Comparison of ENCODE assay signal across 21 cellular contexts in the genomic region with DNA sequence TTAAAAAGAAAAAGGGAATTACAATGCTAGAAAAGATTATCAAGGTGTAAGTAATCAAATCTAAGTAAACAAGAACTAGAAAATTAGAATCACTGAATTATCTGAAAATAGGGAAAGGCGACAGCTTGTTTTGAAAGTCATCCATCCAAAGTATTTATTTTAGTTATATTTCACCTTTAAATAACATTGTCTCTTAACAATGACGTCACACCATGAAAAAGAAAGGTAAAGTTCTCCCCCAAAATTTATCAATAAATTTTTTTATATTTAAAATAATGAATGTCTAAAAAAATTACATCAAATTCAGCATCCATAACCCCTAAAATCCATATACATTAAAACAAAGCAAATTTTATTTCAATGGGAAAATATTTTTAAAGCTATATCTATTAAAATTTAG.
DNase-seq lines count a peak whose midpoint lies in the region; ATAC-seq, FAIRE-seq and TF ChIP-seq lines count a peak whose summit lies in the region.
"Had no signal": no experiment of that assay in that cellular context is flagged by ENCODE, and none has a peak within 500 bp of the region (broad histone marks: within the 10 kb centered on the region; RNA-seq: fewer than 3 reads in every experiment).

No MANE protein-coding gene starts in this region.

- DNase-seq in HepG2 (ENCODE audit: low spot score) (no peak), right lobe of liver (no peak), pancreas (no peak)
- no peak for DNase-seq in activated T-cell treated with anti-CD3 and anti-CD28 coated beads, Interleukin-2, amount 50 U/mL, for 72 hours
- DNase-seq: AML-193; Caco-2; Calu3; CD4-positive, alpha-beta T cell; CD8-positive, alpha-beta T cell; DMS79 treated with DMSO at 0.1 percent for 48 hours; GF-D8 had no signal

- WGBS in HepG2 (ENCODE audit: low lambda C conversion rate): 21% methylated on average over 2 of the region's 2 CpGs
- WGBS in right lobe of liver (ENCODE audit: insufficient coverage, low coverage, low lambda C conversion rate, missing lambda C conversion rate): 45% methylated on average over 2 of the region's 2 CpGs
- WGBS in pancreas, 2 donors: 46 to 53% methylated on average over 2 of the region's 2 CpGs

- no peaks in the 10 kb centered on the region for H4K20me1 ChIP-seq in HepG2 (ENCODE audit: insufficient read depth, low read length)
- H4K20me1 ChIP-seq: BLaER1 treated with 17β-estradiol and CSF1 and Interleukin-3, amounts not matched to agents 10 nM and 100 nM had no signal

- H3K4me1 Mint-ChIP-seq in activated T-cell treated with anti-CD3 and anti-CD28 coated beads, Interleukin-2, amount 50 U/mL, for 72 hours (ENCODE audit: low read depth): no peaks in the 10 kb centered on the region
- H3K4me1 Mint-ChIP-seq: B cell had no signal

- H3K9me3 Mint-ChIP-seq in activated T-cell treated with anti-CD3 and anti-CD28 coated beads, Interleukin-2, amount 50 U/mL, for 72 hours: peaks cover 16 to 17% of the 10 kb centered on the region in 2 donors

- TF ChIP-seq EP300 in HepG2 (IDR thresholded peaks at IDR 0.05; ENCODE audit: low read depth in 2 of 2, low read length in 2 of 2) (no peak), HepG2 (CRISPR knock-in tag; IDR thresholded peaks at IDR 0.05; ENCODE audit: borderline replicate concordance) (no peak)

- H3K9me3 ChIP-seq in HepG2 (ENCODE audit: low read length) (peaks cover 40% of the 10 kb centered on the region), right lobe of liver (peaks cover 0 to 4% (median 0%) of the 10 kb centered on the region in 4 donors), pancreas (no peaks in the 10 kb centered on the region)
- H3K9me3 ChIP-seq: BLaER1 treated with 17β-estradiol and CSF1 and Interleukin-3, amounts not matched to agents 10 nM and 100 nM had no signal

- intact Hi-C loops in HepG2 (cut with micrococcal nuclease; ENCODE audit: unreplicated experiment): loop anchor here (5.0 kb wide), 1 partner anchor 90 kb away; no protein-coding TSS in a partner anchor
- intact Hi-C loops in right lobe of liver (cut with DNase I): loop anchor here in 1 of 2 donors (10.0 kb wide), 1 partner anchor 92 kb away; no protein-coding TSS in a partner anchor
- intact Hi-C loops in pancreas (cut with DNase I): no loop called here

- ATAC-seq in HepG2 (no peak), right lobe of liver (no peak), pancreas (no peak), GM21529 (IDR thresholded peaks at IDR 0.05; ENCODE audit: unreplicated experiment) (no peak)
- no peak for ATAC-seq in activated T-cell treated with anti-CD3 and anti-CD28 coated beads, Interleukin-2, amount 50 U/mL, for 72 hours (replicated peaks in 1 of 2)
- ATAC-seq: A549; CD8-positive, alpha-beta T cell had no signal

- no peak for FAIRE-seq in HepG2 (lab: Jason Lieb, UNC)
- peak; percentile 14 for FAIRE-seq in colon (lab: Jason Lieb, UNC)
- peak; percentile 23 for FAIRE-seq in pancreas (lab: Jason Lieb, UNC)
- FAIRE-seq: A549, D721Med, GM12892, GM18507 had no signal

- H2AFZ ChIP-seq in HepG2 (ENCODE audit: low read length): no peak overlapping the region

- H3K4me3 Mint-ChIP-seq in activated T-cell treated with anti-CD3 and anti-CD28 coated beads, Interleukin-2, amount 50 U/mL, for 72 hours: no peak overlapping the region
- H3K4me3 Mint-ChIP-seq: B cell; CD4-positive, alpha-beta T cell; CD8-positive, alpha-beta T cell had no signal

- H3K9ac ChIP-seq in HepG2 (ENCODE audit: insufficient read depth, low read depth, low read length): no peak overlapping the region
- H3K9ac ChIP-seq: BLaER1 treated with 17β-estradiol and CSF1 and Interleukin-3, amounts not matched to agents 10 nM and 100 nM had no signal

- H3K4me2 ChIP-seq in HepG2 (ENCODE audit: low read depth, low read length): no peak overlapping the region
- H3K4me2 ChIP-seq: A549; BLaER1 treated with 17β-estradiol and CSF1 and Interleukin-3, amounts not matched to agents 10 nM and 100 nM had no signal

- no peaks in the 10 kb centered on the region for H3K27me3 Mint-ChIP-seq in activated T-cell treated with anti-CD3 and anti-CD28 coated beads, Interleukin-2, amount 50 U/mL, for 72 hours (ENCODE audit: low read depth)
- H3K27me3 Mint-ChIP-seq: B cell; CD4-positive, alpha-beta T cell had no signal

- peaks cover 0 to 3% of the 10 kb centered on the region in 2 donors for H3K36me3 Mint-ChIP-seq in activated T-cell treated with anti-CD3 and anti-CD28 coated beads, Interleukin-2, amount 50 U/mL, for 72 hours (ENCODE audit: insufficient read depth in 2 of 2)
- H3K36me3 Mint-ChIP-seq: CD8-positive, alpha-beta T cell had no signal

- H3K79me2 ChIP-seq in HepG2 (ENCODE audit: insufficient read depth, low read length): no peaks in the 10 kb centered on the region

- H3K27ac ChIP-seq in HepG2 (ENCODE audit: extremely low read length, insufficient read depth, low read length): no peak overlapping the region
- no peak overlapping the region for H3K27ac ChIP-seq in right lobe of liver
- H3K27ac ChIP-seq in pancreas: no peak overlapping the region
- H3K27ac ChIP-seq: 22Rv1; A549; BLaER1 treated with 17β-estradiol and CSF1 and Interleukin-3, amounts not matched to agents 10 nM and 100 nM; C4-2B had no signal

- no TSS peak for BruUV-seq in HepG2 (replicated peaks; lab: Mats Ljungman, UMichigan)

- H3K36me3 ChIP-seq in HepG2 (replicated peaks in 1 of 2; ENCODE audit: control insufficient read depth in 1 of 2, insufficient read depth in 2 of 2, low read length in 2 of 2) (no peaks in the 10 kb centered on the region), right lobe of liver (no peaks in the 10 kb centered on the region), pancreas (no peaks in the 10 kb centered on the region)
- H3K36me3 ChIP-seq: BLaER1 treated with 17β-estradiol and CSF1 and Interleukin-3, amounts not matched to agents 10 nM and 100 nM had no signal

- TF ChIP-seq POLR2A in HepG2 (IDR thresholded peaks at IDR 0.05; ENCODE audit: insufficient read depth in 1 of 2, low read depth in 2 of 2, low read length in 2 of 2) (no peak), right lobe of liver (IDR thresholded peaks at IDR 0.05) (no peak)

- no peak overlapping the region for H3K4me3 ChIP-seq in HepG2 (replicated peaks in 1 of 3; ENCODE audit: insufficient read depth in 1 of 3, low read depth in 2 of 3, low read length in 3 of 3)
- H3K4me3 ChIP-seq in right lobe of liver: no peak overlapping the region
- no peak overlapping the region for H3K4me3 ChIP-seq in pancreas
- H3K4me3 ChIP-seq: A549; BLaER1 treated with 17β-estradiol and CSF1 and Interleukin-3, amounts not matched to agents 10 nM and 100 nM had no signal

- CTCF ChIA-PET in HepG2 (lab: Yijun Ruan, JAX; ENCODE audit: low intra/inter-chr PET ratio, low total read pairs): no interaction called here

- no peak overlapping the region for H3K27ac Mint-ChIP-seq in activated T-cell treated with anti-CD3 and anti-CD28 coated beads, Interleukin-2, amount 50 U/mL, for 72 hours
- H3K27ac Mint-ChIP-seq: B cell; CD4-positive, alpha-beta T cell; CD8-positive, alpha-beta T cell had no signal

- H3K27me3 ChIP-seq in HepG2 (ENCODE audit: control insufficient read depth in 1 of 2, insufficient read depth in 2 of 2, low read length in 2 of 2) (no peaks in the 10 kb centered on the region), right lobe of liver (no peaks in the 10 kb centered on the region), pancreas (no peaks in the 10 kb centered on the region)
- H3K27me3 ChIP-seq: BLaER1 treated with 17β-estradiol and CSF1 and Interleukin-3, amounts not matched to agents 10 nM and 100 nM had no signal

- in situ Hi-C loops in HepG2 (cut with HindIII; ENCODE audit: extremely low pct_ligation_motif_present, low pct_unique_long_range_greater_than_20kb): no loop called here

- POLR2A ChIA-PET in HepG2 (lab: Yijun Ruan, JAX): no interaction called here

- TF ChIP-seq RAD21 in HepG2 (CRISPR knock-in tag; IDR thresholded peaks at IDR 0.05): no peak

- TF ChIP-seq CTCF in HepG2 (CRISPR knock-in tag; IDR thresholded peaks at IDR 0.05) (no peak), right lobe of liver (IDR thresholded peaks at IDR 0.05) (no peak), pancreas (IDR thresholded peaks at IDR 0.05) (no peak)

- no peaks in the 10 kb centered on the region for H3K4me1 ChIP-seq in HepG2 (ENCODE audit: insufficient read depth, low read length)
- no peaks in the 10 kb centered on the region for H3K4me1 ChIP-seq in right lobe of liver
- H3K4me1 ChIP-seq in pancreas: no peaks in the 10 kb centered on the region
- H3K4me1 ChIP-seq: A549; BLaER1 treated with 17β-estradiol and CSF1 and Interleukin-3, amounts not matched to agents 10 nM and 100 nM; Caco-2 had no signal

TF ChIP-seq in HepG2, 621 proteins besides CTCF, POLR2A, EP300 and RAD21:
- TF ChIP-seq NR2C2 (CRISPR knock-in tag; IDR thresholded peaks at IDR 0.05; ENCODE audit: borderline replicate concordance): no peak
- TF ChIP-seq, protein P1, sequence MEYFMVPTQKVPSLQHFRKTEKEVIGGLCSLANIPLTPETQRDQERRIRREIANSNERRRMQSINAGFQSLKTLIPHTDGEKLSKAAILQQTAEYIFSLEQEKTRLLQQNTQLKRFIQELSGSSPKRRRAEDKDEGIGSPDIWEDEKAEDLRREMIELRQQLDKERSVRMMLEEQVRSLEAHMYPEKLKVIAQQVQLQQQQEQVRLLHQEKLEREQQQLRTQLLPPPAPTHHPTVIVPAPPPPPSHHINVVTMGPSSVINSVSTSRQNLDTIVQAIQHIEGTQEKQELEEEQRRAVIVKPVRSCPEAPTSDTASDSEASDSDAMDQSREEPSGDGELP (IDR thresholded peaks at IDR 0.05; ENCODE audit: borderline replicate concordance, low read depth): no peak
- no peak for TF ChIP-seq ZBTB1 (CRISPR knock-in tag; IDR thresholded peaks at IDR 0.05; ENCODE audit: borderline replicate concordance)
- TF ChIP-seq DNMT3B (CRISPR knock-in tag; conservative IDR thresholded peaks at IDR 0.05): no peak
- no peak for TF ChIP-seq ZSCAN31 (CRISPR knock-in tag; IDR thresholded peaks at IDR 0.05; ENCODE audit: low read depth)
- TF ChIP-seq ZSCAN12 (CRISPR knock-in tag; IDR thresholded peaks at IDR 0.05): no peak
- TF ChIP-seq ATF7 (IDR thresholded peaks at IDR 0.05): peak; percentile 96
- no peak for TF ChIP-seq ATF7 (CRISPR knock-in tag; IDR thresholded peaks at IDR 0.05)
- TF ChIP-seq ZNF136 (CRISPR knock-in tag; IDR thresholded peaks at IDR 0.05; ENCODE audit: low read depth): no peak
- TF ChIP-seq NR1H2 (CRISPR knock-in tag; IDR thresholded peaks at IDR 0.05; ENCODE audit: borderline replicate concordance, low read depth): no peak
- TF ChIP-seq CREB1 (IDR thresholded peaks at IDR 0.05): peak; percentile 90
- TF ChIP-seq CREB1 (CRISPR knock-in tag; IDR thresholded peaks at IDR 0.05): no peak
